Comparison of ENCODE assay signal across 18 cellular contexts in the genomic region with DNA sequence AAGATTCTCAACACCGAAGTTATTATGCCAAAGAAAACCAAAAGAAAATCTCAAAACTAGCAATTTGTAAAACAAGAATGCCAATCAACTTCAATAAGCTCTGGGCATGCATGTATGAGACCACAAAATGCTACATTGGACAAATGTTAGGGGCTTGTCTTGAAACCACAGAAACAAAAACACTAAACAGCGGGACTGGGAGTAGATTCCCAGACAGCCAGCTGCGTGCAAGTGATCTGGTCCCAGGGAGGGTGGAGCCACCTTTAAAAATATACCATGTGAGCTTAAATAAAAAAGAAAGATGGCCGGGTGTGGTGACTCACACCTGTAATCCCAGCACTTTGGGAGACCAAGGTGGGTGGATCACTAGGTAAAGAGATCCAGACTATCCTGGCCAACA.
A peak's percentile ranks its signal among the peaks of the same experiment; 100 is the strongest.
DNase-seq lines count a peak whose midpoint lies in the region; ATAC-seq, FAIRE-seq and TF ChIP-seq lines count a peak whose summit lies in the region.
"Had no signal": no experiment of that assay in that cellular context is flagged by ENCODE, and none has a peak within 500 bp of the region (broad histone marks: within the 10 kb centered on the region; RNA-seq: fewer than 3 reads in every experiment).

No MANE protein-coding gene starts in this region.

- no peaks in the 10 kb centered on the region for H3K9me3 Mint-ChIP-seq in activated CD8-positive, alpha-beta memory T cell treated with anti-CD3 and anti-CD28 coated beads, Interleukin-2, amount 10 ng/mL, durations not matched to agents 7 days and 5 days (ENCODE audit: low read depth)
- H3K9me3 Mint-ChIP-seq: GM23338, H9 had no signal

- WGBS in HepG2 (ENCODE audit: low lambda C conversion rate), result 38% methylated on average over 4 of the region's 4 CpGs

- no peaks in the 10 kb centered on the region for H3K36me3 Mint-ChIP-seq in activated CD8-positive, alpha-beta memory T cell treated with anti-CD3 and anti-CD28 coated beads, Interleukin-2, amount 10 ng/mL, durations not matched to agents 7 days and 5 days
- H3K36me3 Mint-ChIP-seq: CD4-positive, CD25-positive, alpha-beta regulatory T cell had no signal

- no peak overlapping the region for H3K27ac Mint-ChIP-seq in activated CD8-positive, alpha-beta memory T cell treated with anti-CD3 and anti-CD28 coated beads, Interleukin-2, amount 10 ng/mL, durations not matched to agents 7 days and 5 days
- H3K27ac Mint-ChIP-seq: CD4-positive, CD25-positive, alpha-beta regulatory T cell; GM23338; H9 had no signal

- TF ChIP-seq RAD21 in HepG2 (CRISPR knock-in tag; IDR thresholded peaks at IDR 0.05), result no peak

- in situ Hi-C loops in brain microvascular endothelial cell (cut with HindIII; ENCODE audit: low pct_ligation_motif_present, low sequenced_read_pairs), result no loop called here
- in situ Hi-C loops in HepG2 (cut with HindIII; ENCODE audit: extremely low pct_ligation_motif_present, low pct_unique_long_range_greater_than_20kb), result no loop called here

- no TSS peak for BruUV-seq in HepG2 (replicated peaks; lab: Mats Ljungman, UMichigan)

- H3K9me3 ChIP-seq in SJCRH30 (replicated peaks), result no peaks in the 10 kb centered on the region
- no peaks in the 10 kb centered on the region for H3K9me3 ChIP-seq in HepG2 (ENCODE audit: low read length)
- H3K9me3 ChIP-seq: BLaER1 had no signal

- H3K9ac ChIP-seq in HepG2 (ENCODE audit: insufficient read depth, low read depth, low read length), result no peak overlapping the region
- H3K9ac ChIP-seq: BLaER1 had no signal

- H3K4me2 ChIP-seq in HepG2 (ENCODE audit: low read depth, low read length), result no peak overlapping the region
- H3K4me2 ChIP-seq: BLaER1, GM23338 had no signal

- DNase-seq in H4 (ENCODE audit: low spot score), result peak; percentile 45
- peak; percentile 7 to 13 for DNase-seq in SJCRH30
- DNase-seq in brain microvascular endothelial cell, result peak; percentile 36
- peak; percentile 79 for DNase-seq in myocyte (ENCODE audit: low read depth)
- no peak for DNase-seq in GM10248 (ENCODE audit: extremely low spot score)
- no peak for DNase-seq in activated CD8-positive, alpha-beta memory T cell treated with anti-CD3 and anti-CD28 coated beads, Interleukin-2, amount 10 ng/mL, durations not matched to agents 7 days and 5 days
- no peak for DNase-seq in HepG2 (ENCODE audit: low spot score)
- DNase-seq: 8988T; AML-193; Calu3; CD4-positive, CD25-positive, alpha-beta regulatory T cell; DMS79; H9 had no signal

- H3K4me1 ChIP-seq in SJCRH30, result no peaks in the 10 kb centered on the region
- H3K4me1 ChIP-seq in HepG2 (ENCODE audit: insufficient read depth, low read length), result no peaks in the 10 kb centered on the region
- H3K4me1 ChIP-seq: BLaER1 had no signal

- TF ChIP-seq POLR2A in HepG2 (IDR thresholded peaks at IDR 0.05; ENCODE audit: insufficient read depth in 1 of 2, low read depth in 2 of 2, low read length in 2 of 2), result no peak

- intact Hi-C loops in HepG2 (cut with micrococcal nuclease; ENCODE audit: unreplicated experiment), result no loop called here

- no peak overlapping the region for H2AFZ ChIP-seq in HepG2 (ENCODE audit: low read length)
- H2AFZ ChIP-seq: GM23338 had no signal

- H3K27me3 Mint-ChIP-seq in activated CD8-positive, alpha-beta memory T cell treated with anti-CD3 and anti-CD28 coated beads, Interleukin-2, amount 10 ng/mL, durations not matched to agents 7 days and 5 days, result peaks cover 8% of the 10 kb centered on the region

- TF ChIP-seq EP300 in HepG2 (IDR thresholded peaks at IDR 0.05; ENCODE audit: low read depth in 2 of 2, low read length in 2 of 2) (no peak), HepG2 (CRISPR knock-in tag; IDR thresholded peaks at IDR 0.05; ENCODE audit: borderline replicate concordance) (no peak)

- H3K27ac ChIP-seq in SJCRH30 (no peak overlapping the region), brain microvascular endothelial cell (no peak overlapping the region), HepG2 (ENCODE audit: extremely low read length, insufficient read depth, low read length) (no peak overlapping the region)
- H3K27ac ChIP-seq: BLaER1 had no signal

- no peak overlapping the region for H3K4me3 ChIP-seq in SJCRH30
- H3K4me3 ChIP-seq in brain microvascular endothelial cell (ENCODE audit: low read depth, low read length), result no peak overlapping the region
- no peak overlapping the region for H3K4me3 ChIP-seq in HepG2 (replicated peaks in 1 of 3; ENCODE audit: insufficient read depth in 1 of 3, low read depth in 2 of 3, low read length in 3 of 3)
- H3K4me3 ChIP-seq: BLaER1, GM23338 had no signal

- CTCF ChIA-PET in GM10248 (lab: Yijun Ruan, JAX), result interaction anchor here (1.3 to 1.8 kb wide), 2 partner anchors 11 to 74 kb away, joined by 3 to 5 read pairs; no protein-coding TSS in a partner anchor
- CTCF ChIA-PET in activated CD8-positive, alpha-beta memory T cell treated with anti-CD3 and anti-CD28 coated beads, Interleukin-2, amount 10 ng/mL, durations not matched to agents 7 days and 5 days (lab: Charles Lee), result no interaction called here
- CTCF ChIA-PET in HepG2 (lab: Yijun Ruan, JAX; ENCODE audit: low intra/inter-chr PET ratio, low total read pairs), result no interaction called here

- no peaks in the 10 kb centered on the region for H3K79me2 ChIP-seq in HepG2 (ENCODE audit: insufficient read depth, low read length)

- no peak for FAIRE-seq in HepG2 (lab: Jason Lieb, UNC)
- FAIRE-seq: GM12891, HTR-8/SVneo had no signal

- H3K36me3 ChIP-seq in SJCRH30 (no peaks in the 10 kb centered on the region), brain microvascular endothelial cell (replicated peaks) (no peaks in the 10 kb centered on the region), HepG2 (replicated peaks in 1 of 2; ENCODE audit: control insufficient read depth in 1 of 2, insufficient read depth in 2 of 2, low read length in 2 of 2) (no peaks in the 10 kb centered on the region)
- H3K36me3 ChIP-seq: BLaER1 had no signal

- ATAC-seq in GM21447 (IDR thresholded peaks at IDR 0.05; ENCODE audit: unreplicated experiment) (no peak), HepG2 (no peak)
- ATAC-seq in activated CD8-positive, alpha-beta memory T cell treated with anti-CD3 and anti-CD28 coated beads, Interleukin-2, amount 10 ng/mL, durations not matched to agents 7 days and 5 days, result no peak
- ATAC-seq: GM23338 had no signal

- H3K4me3 Mint-ChIP-seq in activated CD8-positive, alpha-beta memory T cell treated with anti-CD3 and anti-CD28 coated beads, Interleukin-2, amount 10 ng/mL, durations not matched to agents 7 days and 5 days, result no peak overlapping the region
- H3K4me3 Mint-ChIP-seq: CD4-positive, CD25-positive, alpha-beta regulatory T cell; GM23338; H9 had no signal

- H3K4me1 Mint-ChIP-seq in activated CD8-positive, alpha-beta memory T cell treated with anti-CD3 and anti-CD28 coated beads, Interleukin-2, amount 10 ng/mL, durations not matched to agents 7 days and 5 days, result no peaks in the 10 kb centered on the region
- H3K4me1 Mint-ChIP-seq: CD4-positive, CD25-positive, alpha-beta regulatory T cell; H9 had no signal

- no peaks in the 10 kb centered on the region for H4K20me1 ChIP-seq in HepG2 (ENCODE audit: insufficient read depth, low read length)
- H4K20me1 ChIP-seq: BLaER1 had no signal

- H3K27me3 ChIP-seq in SJCRH30 (no peaks in the 10 kb centered on the region), brain microvascular endothelial cell (replicated peaks) (no peaks in the 10 kb centered on the region), HepG2 (ENCODE audit: control insufficient read depth in 1 of 2, insufficient read depth in 2 of 2, low read length in 2 of 2) (no peaks in the 10 kb centered on the region; a peak in 1 of 5 replicates)
- H3K27me3 ChIP-seq: BLaER1 had no signal

- POLR2A ChIA-PET in GM10248 (lab: Yijun Ruan, JAX), result no interaction called here
- POLR2A ChIA-PET in HepG2 (lab: Yijun Ruan, JAX), result no interaction called here

- TF ChIP-seq CTCF in brain microvascular endothelial cell (IDR thresholded peaks at IDR 0.05; ENCODE audit: low read depth, low read length, missing control alignments) (no peak), GM10248 (IDR thresholded peaks at IDR 0.05; ENCODE audit: control extremely low read depth, extremely low read depth, low read depth, missing control alignments) (no peak), HepG2 (CRISPR knock-in tag; IDR thresholded peaks at IDR 0.05) (no peak)

TF ChIP-seq in HepG2, 621 proteins besides CTCF, POLR2A, EP300 and RAD21 (continues in another document):
- TF ChIP-seq SMARCE1 (IDR thresholded peaks at IDR 0.05; ENCODE audit: borderline replicate concordance) (no peak), ZNF230 (CRISPR knock-in tag; IDR thresholded peaks at IDR 0.05) (no peak), ZNF253 (CRISPR knock-in tag; IDR thresholded peaks at IDR 0.05; ENCODE audit: borderline replicate concordance) (no peak), ISX (CRISPR knock-in tag; conservative IDR thresholded peaks at IDR 0.05) (no peak), ZNF260 (CRISPR knock-in tag; IDR thresholded peaks at IDR 0.05; ENCODE audit: borderline replicate concordance, low read depth) (no peak), FOXA1 (IDR thresholded peaks at IDR 0.05) (no peak), FOXA1 (CRISPR knock-in tag; IDR thresholded peaks at IDR 0.05) (no peak), TRIM24 (CRISPR knock-in tag; IDR thresholded peaks at IDR 0.05) (no peak), MEF2D (CRISPR knock-in tag; IDR thresholded peaks at IDR 0.05) (no peak)
- TF ChIP-seq, protein P1, sequence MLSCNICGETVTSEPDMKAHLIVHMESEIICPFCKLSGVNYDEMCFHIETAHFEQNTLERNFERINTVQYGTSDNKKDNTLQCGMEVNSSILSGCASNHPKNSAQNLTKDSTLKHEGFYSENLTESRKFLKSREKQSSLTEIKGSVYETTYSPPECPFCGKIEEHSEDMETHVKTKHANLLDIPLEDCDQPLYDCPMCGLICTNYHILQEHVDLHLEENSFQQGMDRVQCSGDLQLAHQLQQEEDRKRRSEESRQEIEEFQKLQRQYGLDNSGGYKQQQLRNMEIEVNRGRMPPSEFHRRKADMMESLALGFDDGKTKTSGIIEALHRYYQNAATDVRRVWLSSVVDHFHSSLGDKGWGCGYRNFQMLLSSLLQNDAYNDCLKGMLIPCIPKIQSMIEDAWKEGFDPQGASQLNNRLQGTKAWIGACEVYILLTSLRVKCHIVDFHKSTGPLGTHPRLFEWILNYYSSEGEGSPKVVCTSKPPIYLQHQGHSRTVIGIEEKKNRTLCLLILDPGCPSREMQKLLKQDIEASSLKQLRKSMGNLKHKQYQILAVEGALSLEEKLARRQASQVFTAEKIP (CRISPR knock-in tag; IDR thresholded peaks at IDR 0.05; ENCODE audit: borderline replicate concordance), result no peak
- TF ChIP-seq, protein P2, sequence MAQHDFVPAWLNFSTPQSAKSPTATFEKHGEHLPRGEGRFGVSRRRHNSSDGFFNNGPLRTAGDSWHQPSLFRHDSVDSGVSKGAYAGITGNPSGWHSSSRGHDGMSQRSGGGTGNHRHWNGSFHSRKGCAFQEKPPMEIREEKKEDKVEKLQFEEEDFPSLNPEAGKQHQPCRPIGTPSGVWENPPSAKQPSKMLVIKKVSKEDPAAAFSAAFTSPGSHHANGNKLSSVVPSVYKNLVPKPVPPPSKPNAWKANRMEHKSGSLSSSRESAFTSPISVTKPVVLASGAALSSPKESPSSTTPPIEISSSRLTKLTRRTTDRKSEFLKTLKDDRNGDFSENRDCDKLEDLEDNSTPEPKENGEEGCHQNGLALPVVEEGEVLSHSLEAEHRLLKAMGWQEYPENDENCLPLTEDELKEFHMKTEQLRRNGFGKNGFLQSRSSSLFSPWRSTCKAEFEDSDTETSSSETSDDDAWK (CRISPR knock-in tag; IDR thresholded peaks at IDR 0.05), result no peak

Comparison
In these comparisons a context has a peak if more than half of its experiments do, and no peak if none do; other contexts are left out.
1. DNase-seq: peak in H4 (single experiment), SJCRH30 (2 of 2), brain microvascular endothelial cell (single experiment) and myocyte (single experiment); none in GM10248 (single experiment), activated CD8-positive, alpha-beta memory T cell treated with anti-CD3 and anti-CD28 coated beads, Interleukin-2, amount 10 ng/mL, durations not matched to agents 7 days and 5 days (single experiment) and HepG2 (single experiment).